Comparison of ENCODE assay signal across 8 cellular contexts in genomic region chr16:74984194-74984669, GRCh38. TPM values are rescaled to one million over a fixed set of nuclear protein-coding genes. Genes with fewer than 3 reads are reported as not detected.
DNase-seq lines count a peak whose midpoint lies in the region; ATAC-seq and TF ChIP-seq lines count a peak whose summit lies in the region.

No MANE protein-coding gene starts in this region.

- H3K4me1 ChIP-seq in HUES6 (ENCODE audit: control insufficient read depth, insufficient read depth, low read length) = no peaks in the 10 kb centered on the region

- intact Hi-C loops in activated T-helper 2 cell treated with anti-CD3 and anti-CD28 coated beads, Interferon-gamma antibody, Interleukin-2, Interleukin-4, amounts not matched to agents 10 μg/mL and 5 μg/mL and 100 μg/mL, durations not matched to agents 14 hours and 24 hours and 36 hours (cut with micrococcal nuclease) = loop anchor here (2.0 kb wide), 1 partner anchor 283 kb away; the partner anchor contains the start of gene MLKL

- H3K27ac Mint-ChIP-seq in activated T-helper 2 cell treated with anti-CD3 and anti-CD28 coated beads, Interferon-gamma antibody, Interleukin-2, Interleukin-4, amounts not matched to agents 10 μg/mL and 5 μg/mL and 100 μg/mL, durations not matched to agents 14 hours and 24 hours and 36 hours = peak overlapping the region; percentile 92
- H3K27ac Mint-ChIP-seq in glutamatergic neuron (ENCODE audit: unreplicated experiment) = no peak overlapping the region

- H3K27me3 ChIP-seq in HUES6 (ENCODE audit: control insufficient read depth, insufficient read depth, low read length) = no peaks in the 10 kb centered on the region

- peaks cover 7% of the 10 kb centered on the region for H3K4me1 Mint-ChIP-seq in activated T-helper 2 cell treated with anti-CD3 and anti-CD28 coated beads, Interferon-gamma antibody, Interleukin-2, Interleukin-4, amounts not matched to agents 10 μg/mL and 5 μg/mL and 100 μg/mL, durations not matched to agents 14 hours and 24 hours and 36 hours (ENCODE audit: low read depth)
- H3K4me1 Mint-ChIP-seq in glutamatergic neuron (ENCODE audit: low read depth, unreplicated experiment) = peaks cover 1% of the 10 kb centered on the region

- H3K27ac ChIP-seq in C4-2B (peak overlapping the region; percentile 85), HUES6 (ENCODE audit: low read depth, low read length) (peak overlapping the region; percentile 36; the same call in 1 of the 2 replicates)

- H3K36me3 ChIP-seq in HUES6 (ENCODE audit: control insufficient read depth, insufficient read depth, low read length) = no peaks in the 10 kb centered on the region

- H3K4me3 ChIP-seq in HUES6 (ENCODE audit: low read depth, low read length) = peak overlapping the region; percentile 94
- peak overlapping the region; percentile 100 for H3K4me3 ChIP-seq in skeletal muscle cell (ENCODE audit: low read depth, low read length)

- H3K9ac ChIP-seq in HUES6 (ENCODE audit: low read length) = peak overlapping the region; percentile 84

- TF ChIP-seq CTCF in C4-2B (conservative IDR thresholded peaks at IDR 0.05) (no peak), glutamatergic neuron (IDR thresholded peaks at IDR 0.05; ENCODE audit: partially characterized antibody, unreplicated experiment) (no peak), omental fat pad (IDR thresholded peaks at IDR 0.05) (no peak)

- peaks cover 2% of the 10 kb centered on the region for H3K36me3 Mint-ChIP-seq in activated T-helper 2 cell treated with anti-CD3 and anti-CD28 coated beads, Interferon-gamma antibody, Interleukin-2, Interleukin-4, amounts not matched to agents 10 μg/mL and 5 μg/mL and 100 μg/mL, durations not matched to agents 14 hours and 24 hours and 36 hours (ENCODE audit: low read depth)
- H3K36me3 Mint-ChIP-seq in glutamatergic neuron (ENCODE audit: unreplicated experiment) = no peaks in the 10 kb centered on the region

- no peaks in the 10 kb centered on the region for H3K9me3 Mint-ChIP-seq in activated T-helper 2 cell treated with anti-CD3 and anti-CD28 coated beads, Interferon-gamma antibody, Interleukin-2, Interleukin-4, amounts not matched to agents 10 μg/mL and 5 μg/mL and 100 μg/mL, durations not matched to agents 14 hours and 24 hours and 36 hours
- no peaks in the 10 kb centered on the region for H3K9me3 Mint-ChIP-seq in glutamatergic neuron (ENCODE audit: unreplicated experiment)

- peak overlapping the region; percentile 91 for H3K4me3 Mint-ChIP-seq in activated T-helper 2 cell treated with anti-CD3 and anti-CD28 coated beads, Interferon-gamma antibody, Interleukin-2, Interleukin-4, amounts not matched to agents 10 μg/mL and 5 μg/mL and 100 μg/mL, durations not matched to agents 14 hours and 24 hours and 36 hours (ENCODE audit: low read depth)
- peak overlapping the region; percentile 87 for H3K4me3 Mint-ChIP-seq in glutamatergic neuron (ENCODE audit: unreplicated experiment)

- no peaks in the 10 kb centered on the region for H3K27me3 Mint-ChIP-seq in activated T-helper 2 cell treated with anti-CD3 and anti-CD28 coated beads, Interferon-gamma antibody, Interleukin-2, Interleukin-4, amounts not matched to agents 10 μg/mL and 5 μg/mL and 100 μg/mL, durations not matched to agents 14 hours and 24 hours and 36 hours (ENCODE audit: low read depth)
- no peaks in the 10 kb centered on the region for H3K27me3 Mint-ChIP-seq in glutamatergic neuron (ENCODE audit: unreplicated experiment)

- H3K9me3 ChIP-seq in HUES6 (ENCODE audit: control insufficient read depth, insufficient read depth, low read depth, low read length) = no peaks in the 10 kb centered on the region

- DNase-seq in activated T-helper 2 cell treated with anti-CD3 and anti-CD28 coated beads, Interferon-gamma antibody, Interleukin-2, Interleukin-4, amounts not matched to agents 10 μg/mL and 5 μg/mL and 100 μg/mL, durations not matched to agents 14 hours and 24 hours and 36 hours (ENCODE audit: low spot score) = no peak
- DNase-seq in glutamatergic neuron (no peak), skeletal muscle cell (ENCODE audit: low read depth) (no peak), omental fat pad (ENCODE audit: low spot score) (no peak), NCI-H1436 (lab: John Stamatoyannopoulos, UW) (no peak)

- no peak for ATAC-seq in omental fat pad (ENCODE audit: low FRiP score)
- no peak for ATAC-seq in HG03457 (IDR thresholded peaks at IDR 0.05; ENCODE audit: unreplicated experiment)

RNA-seq across cellular contexts. Expression of gene WDR59, which starts 0.7 kb away (rescaled TPM):
- total RNA-seq in activated T-helper 2 cell treated with anti-CD3 and anti-CD28 coated beads, Interferon-gamma antibody, Interleukin-2, Interleukin-4, amounts not matched to agents 10 μg/mL and 5 μg/mL and 100 μg/mL, durations not matched to agents 14 hours and 24 hours and 36 hours = 83.9 and 92.0 TPM in 2 replicates
- 65.9 TPM for total RNA-seq in glutamatergic neuron (ENCODE audit: unreplicated experiment)
- 10 to 100 TPM; 16.3 to 30.6 (median 21.8) TPM for total RNA-seq in omental fat pad

RNA-seq across cellular contexts. Expression of gene ZNRF1, which starts 14.6 kb away (rescaled TPM):
- total RNA-seq in activated T-helper 2 cell treated with anti-CD3 and anti-CD28 coated beads, Interferon-gamma antibody, Interleukin-2, Interleukin-4, amounts not matched to agents 10 μg/mL and 5 μg/mL and 100 μg/mL, durations not matched to agents 14 hours and 24 hours and 36 hours = 34.8 and 36.6 TPM in 2 replicates
- total RNA-seq in glutamatergic neuron (ENCODE audit: unreplicated experiment) (55.3 TPM), omental fat pad (10 to 100 TPM in 3 of 4 donors, 1 to 10 TPM in 1; 7.5 to 20.7 (median 15.1) TPM)
